In genomic region chr7:151040616-151041375, GRCh38 we compare ENCODE assay signal across 30 cellular contexts. TPM values are rescaled to one million over a fixed set of nuclear protein-coding genes. Genes with fewer than 3 reads are reported as not detected.
"Had no signal": no experiment of that assay in that cellular context is flagged by ENCODE, and none has a peak within 500 bp of the region (broad histone marks: within the 10 kb centered on the region; RNA-seq: fewer than 3 reads in every experiment).

No MANE protein-coding gene starts in this region.

- H3K4me3 Mint-ChIP-seq: activated CD4-positive, alpha-beta T cell treated with anti-CD3 and anti-CD28 coated beads for 36 hours; activated naive CD4-positive, alpha-beta T cell treated with anti-CD3 and anti-CD28 coated beads for 36 hours; activated naive CD8-positive, alpha-beta T cell treated with anti-CD3 and anti-CD28 coated beads for 36 hours; activated T-helper 1 cell treated with anti-CD3 and anti-CD28 coated beads, Interleukin-12 subunit alpha, Interleukin-12 subunit beta, Interleukin-2, Interleukin-4 antibody, amounts not matched to agents 30 ng/mL and 10 ng/mL and 1 ng/mL, durations not matched to agents 14 hours and 24 hours and 36 hours; brain; nephron progenitor cell; type B pancreatic cell had no signal

- H3K9me3 ChIP-seq: adrenal gland, gastrocnemius medialis, left ventricle myocardium inferior, right atrium auricular region, spleen, testis had no signal

- H3K9me3 Mint-ChIP-seq: activated naive CD4-positive, alpha-beta T cell treated with anti-CD3 and anti-CD28 coated beads for 36 hours; activated naive CD8-positive, alpha-beta T cell treated with anti-CD3 and anti-CD28 coated beads for 36 hours; activated T-helper 1 cell treated with anti-CD3 and anti-CD28 coated beads, Interleukin-12 subunit alpha, Interleukin-12 subunit beta, Interleukin-2, Interleukin-4 antibody, amounts not matched to agents 30 ng/mL and 10 ng/mL and 1 ng/mL, durations not matched to agents 14 hours and 24 hours and 36 hours; naive B cell; nephron progenitor cell; type B pancreatic cell had no signal

- H3K4me3 ChIP-seq: adrenal gland, cardiac muscle cell, coronary artery, dorsolateral prefrontal cortex, gastrocnemius medialis, hepatocyte, left ventricle myocardium inferior, right atrium auricular region, spleen, testis had no signal

- H2AFZ ChIP-seq: hepatocyte, parathyroid adenoma had no signal

- H3K4me2 ChIP-seq: hepatocyte had no signal

- H3K4me1 Mint-ChIP-seq: naive B cell had no signal

- H3K36me3 Mint-ChIP-seq: naive B cell, type B pancreatic cell had no signal

- H3K27me3 Mint-ChIP-seq: activated CD4-positive, alpha-beta T cell treated with anti-CD3 and anti-CD28 coated beads for 36 hours; activated naive CD8-positive, alpha-beta T cell treated with anti-CD3 and anti-CD28 coated beads for 36 hours; brain; naive B cell; type B pancreatic cell had no signal

- H3K27ac Mint-ChIP-seq: activated CD4-positive, alpha-beta T cell treated with anti-CD3 and anti-CD28 coated beads for 36 hours; activated naive CD4-positive, alpha-beta T cell treated with anti-CD3 and anti-CD28 coated beads for 36 hours; type B pancreatic cell had no signal

- ATAC-seq: activated CD4-positive, alpha-beta T cell treated with anti-CD3 and anti-CD28 coated beads for 36 hours; gastrocnemius medialis; stimulated activated naive CD8-positive, alpha-beta T cell treated with anti-CD3 and anti-CD28 coated beads, Interleukin-15, Interleukin-2, amounts not matched to agents 100 U/mL and 50 U/mL, for 24 hours had no signal

- H3K9ac ChIP-seq: parathyroid adenoma had no signal

- DNase-seq: activated CD4-positive, alpha-beta T cell treated with anti-CD3 and anti-CD28 coated beads for 36 hours; activated CD4-positive, CD25-positive, alpha-beta regulatory T cell; activated effector memory CD4-positive, alpha-beta T cell treated with anti-CD3 and anti-CD28 coated beads, Interleukin-2, amount 50 U/mL, for 16 hours; activated naive CD4-positive, alpha-beta T cell treated with anti-CD3 and anti-CD28 coated beads for 36 hours; activated naive CD8-positive, alpha-beta T cell treated with anti-CD3 and anti-CD28 coated beads for 36 hours; activated T-cell treated with anti-CD3 and anti-CD28 coated beads for 4 hours; adrenal gland; aorta; cerebellar nuclear complex; dorsolateral prefrontal cortex; effector memory CD4-positive, alpha-beta T cell; gastrocnemius medialis; islet precursor cell; left ventricle myocardium inferior; naive B cell; nephron progenitor cell; occipital lobe; spleen; stimulated activated naive CD8-positive, alpha-beta T cell treated with anti-CD3 and anti-CD28 coated beads, Interleukin-15, Interleukin-2, amounts not matched to agents 100 U/mL and 50 U/mL, for 24 hours; T-helper 1 cell; testis had no signal

- H3K4me1 ChIP-seq: parathyroid adenoma had no signal

- H3K27ac ChIP-seq: cardiac muscle cell, dorsolateral prefrontal cortex, gastrocnemius medialis, left ventricle myocardium inferior, parathyroid adenoma, right atrium auricular region, spleen, testis had no signal

- H3K27me3 ChIP-seq: adrenal gland, cardiac muscle cell, dorsolateral prefrontal cortex, gastrocnemius medialis, hepatocyte, right atrium auricular region, spleen, testis had no signal

- H3K79me2 ChIP-seq: hepatocyte, parathyroid adenoma had no signal

RNA-seq across cellular contexts. Expression of gene ATG9B, which starts 16.5 kb away (rescaled TPM):
- total RNA-seq: left ventricle myocardium inferior, lung microvascular endothelial cell, right atrium auricular region had no signal
- polyA plus RNA-seq: aorta had no signal
